23 cellular contexts compared by ENCODE assay signal in the genomic region with DNA sequence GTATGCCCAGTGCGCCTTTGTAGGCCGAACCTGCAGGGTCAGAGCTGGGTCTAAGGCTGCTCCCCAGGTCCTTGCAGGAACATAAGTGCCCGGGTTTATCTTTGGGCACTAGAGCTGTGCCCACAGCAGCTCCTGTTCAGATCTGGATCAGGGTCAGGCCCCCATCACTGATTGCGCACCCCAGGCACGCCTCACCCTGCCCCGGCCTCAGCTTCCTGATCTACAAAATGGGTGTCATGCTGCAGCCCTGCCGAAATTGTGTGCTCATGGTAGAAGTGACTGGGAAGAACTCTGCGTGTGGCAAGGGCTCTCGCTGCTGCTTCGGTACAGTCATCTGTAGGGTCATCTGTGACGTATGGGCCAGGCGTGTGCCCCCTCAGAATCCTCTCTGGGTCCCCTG.
A peak's percentile ranks its signal among the peaks of the same experiment; 100 is the strongest.
DNase-seq lines count a peak whose midpoint lies in the region; ATAC-seq and TF ChIP-seq lines count a peak whose summit lies in the region.
"Had no signal": no experiment of that assay in that cellular context is flagged by ENCODE, and none has a peak within 500 bp of the region (broad histone marks: within the 10 kb centered on the region; RNA-seq: fewer than 3 reads in every experiment).

No MANE protein-coding gene starts in this region.

- peak overlapping the region; percentile 87 for H3K18ac ChIP-seq in neuronal stem cell (ENCODE audit: low read length)

- H3K9me3 Mint-ChIP-seq in activated CD4-positive, alpha-beta T cell treated with anti-CD3 and anti-CD28 coated beads for 36 hours (ENCODE audit: low read depth): no peaks in the 10 kb centered on the region
- H3K9me3 Mint-ChIP-seq: activated T-cell treated with anti-CD3 and anti-CD28 coated beads, Interleukin-2, amount 50 U/mL, for 4 hours; CD4-positive, alpha-beta T cell had no signal

- H2AK5ac ChIP-seq in neuronal stem cell (ENCODE audit: low read depth, low read length): peak overlapping the region; percentile 75

- POLR2A ChIA-PET in activated CD4-positive, alpha-beta T cell treated with anti-CD3 and anti-CD28 coated beads for 36 hours (lab: Charles Lee): interaction anchor here (0.6 to 0.7 kb wide), 2 partner anchors 26 to 1423 kb away, joined by 3 read pairs; no protein-coding TSS in a partner anchor

- no peak for ATAC-seq in activated CD4-positive, alpha-beta T cell treated with anti-CD3 and anti-CD28 coated beads for 36 hours
- ATAC-seq in GM18511 (IDR thresholded peaks at IDR 0.05; ENCODE audit: unreplicated experiment) (no peak), HG02840 (IDR thresholded peaks at IDR 0.05; ENCODE audit: low FRiP score, unreplicated experiment) (no peak)
- ATAC-seq: activated naive CD4-positive, alpha-beta T cell treated with anti-CD3 and anti-CD28 coated beads, Interleukin-2, amount 50 U/mL, for 72 hours; activated T-cell treated with anti-CD3 and anti-CD28 coated beads, Interleukin-2, amount 50 U/mL, for 4 hours; left cardiac atrium; stimulated activated naive CD8-positive, alpha-beta T cell treated with anti-CD3 and anti-CD28 coated beads, Interleukin-15, Interleukin-2, amounts not matched to agents 100 U/mL and 50 U/mL, for 24 hours had no signal

- H4K91ac ChIP-seq in neuronal stem cell (ENCODE audit: low read depth, low read length, poor library complexity): no peak overlapping the region

- DNase-seq in activated CD4-positive, alpha-beta T cell treated with anti-CD3 and anti-CD28 coated beads for 36 hours: no peak
- DNase-seq in activated CD4-positive, alpha-beta T cell treated with anti-CD3 and anti-CD28 coated beads for 1 hour: no peak
- no peak for DNase-seq in MM.1S
- DNase-seq in ascending aorta (ENCODE audit: low spot score in 2 of 2): no peak
- DNase-seq in neuronal stem cell (ENCODE audit: low spot score): no peak
- DNase-seq in NCI-H1105 (lab: John Stamatoyannopoulos, UW): no peak
- DNase-seq: activated T-cell treated with anti-CD3 and anti-CD28 coated beads, Interleukin-2, amount 50 U/mL, for 4 hours; caudate nucleus; CD4-positive, alpha-beta T cell; GOT3; left cardiac atrium; NCI-H1092 treated with DMSO at 0.1 percent for 48 hours; NCI-H187 treated with DMSO at 0.1 percent for 48 hours; NCI-H69; nucleus accumbens; RPMI8226; stimulated activated CD4-positive, alpha-beta T cell treated with anti-CD3 and anti-CD28 coated beads, Interleukin-15, amount 100 ng/mL, for 24 hours; stimulated activated naive CD8-positive, alpha-beta T cell treated with anti-CD3 and anti-CD28 coated beads, Interleukin-15, Interleukin-2, amounts not matched to agents 100 U/mL and 50 U/mL, for 24 hours had no signal

- peaks cover 3% of the 10 kb centered on the region; the same call in 1 of the 2 replicates for H4K20me1 ChIP-seq in MM.1S (ENCODE audit: insufficient read depth, low read length)

- H3K9me3 ChIP-seq in MM.1S (replicated peaks; ENCODE audit: insufficient read depth, low read length) (no peaks in the 10 kb centered on the region), ascending aorta (no peaks in the 10 kb centered on the region), neuronal stem cell (replicated peaks in 1 of 2; ENCODE audit: control insufficient read depth in 2 of 2, insufficient read depth in 1 of 2, low read depth in 1 of 2, low read length in 2 of 2) (no peaks in the 10 kb centered on the region)

- H3K36me3 ChIP-seq in MM.1S (replicated peaks; ENCODE audit: insufficient read depth, low read length) (no peaks in the 10 kb centered on the region), ascending aorta (no peaks in the 10 kb centered on the region), neuronal stem cell (replicated peaks in 1 of 2; ENCODE audit: control insufficient read depth in 2 of 2, insufficient read depth in 2 of 2, low read length in 2 of 2) (no peaks in the 10 kb centered on the region)

- no peak for TF ChIP-seq CTCF in MM.1S (IDR thresholded peaks at IDR 0.05; ENCODE audit: low read length)
- no peak for TF ChIP-seq CTCF in ascending aorta (IDR thresholded peaks at IDR 0.05)

- peak overlapping the region; percentile 95; the same call in 1 of the 2 replicates for H3K9ac ChIP-seq in MM.1S (ENCODE audit: low read length)
- H3K9ac ChIP-seq in neuronal stem cell (ENCODE audit: low read depth, low read length, poor library complexity): no peak overlapping the region

- H3K27me3 ChIP-seq in MM.1S (replicated peaks; ENCODE audit: insufficient read depth, low read length): no peaks in the 10 kb centered on the region
- H3K27me3 ChIP-seq in ascending aorta: no peaks in the 10 kb centered on the region
- no peaks in the 10 kb centered on the region for H3K27me3 ChIP-seq in neuronal stem cell (ENCODE audit: control insufficient read depth in 3 of 3, insufficient read depth in 3 of 3, low read depth in 1 of 3, low read length in 3 of 3)

- no peak overlapping the region for H3K4me3 Mint-ChIP-seq in activated CD4-positive, alpha-beta T cell treated with anti-CD3 and anti-CD28 coated beads for 36 hours
- H3K4me3 Mint-ChIP-seq: activated T-cell treated with anti-CD3 and anti-CD28 coated beads, Interleukin-2, amount 50 U/mL, for 4 hours had no signal

- H3F3A ChIP-seq in MM.1S (ENCODE audit: insufficient read depth, low read length): peaks cover 25% of the 10 kb centered on the region

- peaks cover 2% of the 10 kb centered on the region for H3K27me3 Mint-ChIP-seq in activated CD4-positive, alpha-beta T cell treated with anti-CD3 and anti-CD28 coated beads for 36 hours
- H3K27me3 Mint-ChIP-seq: CD4-positive, alpha-beta T cell had no signal

- H2BK120ac ChIP-seq in neuronal stem cell (ENCODE audit: low read depth, low read length): peak overlapping the region; percentile 56

- H3K4me3 ChIP-seq in MM.1S (ENCODE audit: low read length) (peak overlapping the region; percentile 81), ascending aorta (no peak overlapping the region), neuronal stem cell (ENCODE audit: low read length in 2 of 2) (no peak overlapping the region)

- no peak overlapping the region for H3K27ac ChIP-seq in MM.1S (ENCODE audit: low read length)
- H3K27ac ChIP-seq in ascending aorta: peak overlapping the region; percentile 85 to 95
- H3K27ac ChIP-seq in neuronal stem cell (replicated peaks; ENCODE audit: low read length): peak overlapping the region; percentile 57
- H3K27ac ChIP-seq: 22Rv1 had no signal

- H3K4ac ChIP-seq in neuronal stem cell (ENCODE audit: low read length): no peak overlapping the region

- peak overlapping the region; percentile 48 for H3K23ac ChIP-seq in neuronal stem cell (ENCODE audit: low read depth, low read length, poor library complexity)

- H3K14ac ChIP-seq in neuronal stem cell (ENCODE audit: low read length): peak overlapping the region; percentile 76

- peak overlapping the region; percentile 60 for H2BK15ac ChIP-seq in neuronal stem cell (ENCODE audit: low read length)

- peak overlapping the region; percentile 45 for H4K8ac ChIP-seq in neuronal stem cell (ENCODE audit: low read depth, low read length)

- H3K4me1 Mint-ChIP-seq in activated CD4-positive, alpha-beta T cell treated with anti-CD3 and anti-CD28 coated beads for 36 hours: peaks cover 70% of the 10 kb centered on the region

- H3K9me2 ChIP-seq in MM.1S (replicated peaks; ENCODE audit: insufficient read depth, low read length): no peaks in the 10 kb centered on the region

- CTCF ChIA-PET in activated CD4-positive, alpha-beta T cell treated with anti-CD3 and anti-CD28 coated beads for 36 hours (lab: Charles Lee): interaction anchor here (1.2 kb wide), 1 partner anchor 93 kb away, joined by 3 read pairs; no protein-coding TSS in a partner anchor

- H3K79me2 ChIP-seq in MM.1S (ENCODE audit: low read length): peaks cover 70% of the 10 kb centered on the region

- H3K36me3 Mint-ChIP-seq in activated CD4-positive, alpha-beta T cell treated with anti-CD3 and anti-CD28 coated beads for 36 hours (ENCODE audit: low read depth): peaks cover 7% of the 10 kb centered on the region

- peak overlapping the region; percentile 51 for H2BK12ac ChIP-seq in neuronal stem cell (ENCODE audit: low read length)

- no CpG with 5 or more reads among the region's 12 CpGs for WGBS in neuronal stem cell (ENCODE audit: extremely low coverage in 2 of 2, insufficient read length in 2 of 2, insufficient replicate concordance in 1 of 2), 2 donors

- peaks cover 55% of the 10 kb centered on the region for H3K4me1 ChIP-seq in MM.1S (ENCODE audit: low read length)
- H3K4me1 ChIP-seq in ascending aorta: peaks cover 26 to 79% of the 10 kb centered on the region in 2 donors
- peaks cover 7 to 16% of the 10 kb centered on the region in 2 donors for H3K4me1 ChIP-seq in neuronal stem cell (ENCODE audit: control insufficient read depth in 2 of 2, insufficient read depth in 1 of 2, low read depth in 1 of 2, low read length in 2 of 2)

- H3K27ac Mint-ChIP-seq in activated CD4-positive, alpha-beta T cell treated with anti-CD3 and anti-CD28 coated beads for 36 hours: peak overlapping the region; percentile 100
- H3K27ac Mint-ChIP-seq: T-helper 1 cell treated with Interleukin-12 subunit alpha and Interleukin-12 subunit beta and Interleukin-4 antibody, amounts not matched to agents 30 μg/mL and 1 μg/mL, for 36 hours had no signal

- no peak overlapping the region for H2AFZ ChIP-seq in MM.1S (ENCODE audit: low read length)
- H2AFZ ChIP-seq in neuronal stem cell (ENCODE audit: low read length): peak overlapping the region; percentile 78

- H2BK5ac ChIP-seq in neuronal stem cell (ENCODE audit: low read length): no peak overlapping the region

- intact Hi-C loops in activated CD4-positive, alpha-beta T cell treated with anti-CD3 and anti-CD28 coated beads for 36 hours (cut with DNase I, micrococcal nuclease): loop anchor here (5.0 to 10.0 kb wide), 7 partner anchors 56 to 1653 kb away; a partner anchor contains a TSS
- intact Hi-C loops in ascending aorta (cut with DNase I): no loop called here

- peaks cover 4% of the 10 kb centered on the region for H3K79me1 ChIP-seq in neuronal stem cell (ENCODE audit: low read depth, low read length)

- H3K4me2 ChIP-seq in MM.1S (ENCODE audit: low read depth, low read length): peak overlapping the region; percentile 100
- no peak overlapping the region for H3K4me2 ChIP-seq in neuronal stem cell (ENCODE audit: insufficient read depth, low read length, poor library complexity, severe bottlenecking)
